28 cellular contexts compared by ENCODE assay signal in the genomic region with DNA sequence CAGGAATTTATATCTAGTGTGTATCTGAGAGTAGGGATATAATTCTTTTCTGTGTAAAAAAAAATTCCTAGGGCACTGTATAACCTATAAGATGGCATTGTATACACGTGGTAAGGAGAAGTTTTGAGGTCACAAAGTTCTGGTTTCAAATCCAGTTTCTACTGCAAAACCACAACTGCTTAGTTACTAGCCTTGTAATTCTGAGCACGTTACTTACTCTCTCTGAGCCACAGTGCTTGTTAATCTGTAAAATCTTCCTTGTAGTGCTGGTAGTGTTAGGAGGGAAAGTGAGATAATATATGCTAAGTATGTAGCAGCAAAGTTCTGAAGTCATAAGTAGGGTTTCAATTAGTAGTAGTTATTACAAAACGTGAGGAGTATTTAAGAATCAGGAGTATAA.
"Had no signal": no experiment of that assay in that cellular context is flagged by ENCODE, and none has a peak within 500 bp of the region (broad histone marks: within the 10 kb centered on the region; RNA-seq: fewer than 3 reads in every experiment).

No MANE protein-coding gene starts in this region.

- H3K4me1 ChIP-seq: left ventricle myocardium inferior, pancreas, prostate gland, stomach, testis, thyroid gland, transverse colon, upper lobe of left lung, vagina had no signal

- H3K4me3 ChIP-seq: left ventricle myocardium inferior, lung, mucosa of descending colon, pancreas, prostate gland, skin epidermis, stomach, testis, thyroid gland, transverse colon, upper lobe of left lung, vagina had no signal

- DNase-seq: hypothalamus; immature natural killer cell; kidney; left ventricle myocardium inferior; midbrain; mucosa of descending colon; naive thymus-derived CD4-positive, alpha-beta T cell; nucleus accumbens; pancreas; posterior cingulate gyrus; retina; right cardiac atrium; stimulated activated CD4-positive, alpha-beta T cell treated with anti-CD3 and anti-CD28 coated beads, Interleukin-12 subunit alpha, Interleukin-12 subunit beta, amount 100 ng/mL, for 4 hours; stimulated activated CD4-positive, alpha-beta T cell treated with anti-CD3 and anti-CD28 coated beads, Interleukin-15, amount 100 ng/mL, for 24 hours; stimulated activated CD4-positive, alpha-beta T cell treated with anti-CD3 and anti-CD28 coated beads, Interleukin-2, amount 100 ng/mL, for 24 hours; stimulated activated CD4-positive, alpha-beta T cell treated with anti-CD3 and anti-CD28 coated beads, Interleukin-4, amount 100 ng/mL, for 1 hour; stimulated activated naive B cell treated with anti-CD40 and anti-IgM and Interleukin-4, amounts not matched to agents 10 μg/mL and 1 μg/mL and 100 μg/mL, for 72 hours; stimulated activated naive CD8-positive, alpha-beta T cell treated with anti-CD3 and anti-CD28 coated beads, Interleukin-15, Interleukin-2, amounts not matched to agents 100 U/mL and 50 U/mL, for 24 hours; stomach; testis; thyroid gland; transverse colon; upper lobe of left lung had no signal

- H3K27ac ChIP-seq: left ventricle myocardium inferior, pancreas, prostate gland, skin epidermis, stomach, testis, thyroid gland, transverse colon, upper lobe of left lung, vagina had no signal

- H3K36me3 ChIP-seq: left ventricle myocardium inferior, pancreas, prostate gland, stomach, thyroid gland, transverse colon, upper lobe of left lung, vagina had no signal

- H3K9me3 ChIP-seq: left ventricle myocardium inferior, mucosa of descending colon, pancreas, prostate gland, stomach, testis, thyroid gland, transverse colon, upper lobe of left lung, vagina had no signal

- H3K27me3 ChIP-seq: pancreas, stomach, testis, thyroid gland, transverse colon, upper lobe of left lung, vagina had no signal

- ATAC-seq: mucosa of descending colon; naive thymus-derived CD4-positive, alpha-beta T cell; pancreas; right cardiac atrium; sciatic nerve; stimulated activated naive B cell treated with anti-CD40 and anti-IgM and Interleukin-4, amounts not matched to agents 10 μg/mL and 1 μg/mL and 100 μg/mL, for 72 hours; stimulated activated naive CD8-positive, alpha-beta T cell treated with anti-CD3 and anti-CD28 coated beads, Interleukin-15, Interleukin-2, amounts not matched to agents 100 U/mL and 50 U/mL, for 24 hours had no signal
